Comparison of ENCODE assay signal across 2 cellular contexts in the genomic region with DNA sequence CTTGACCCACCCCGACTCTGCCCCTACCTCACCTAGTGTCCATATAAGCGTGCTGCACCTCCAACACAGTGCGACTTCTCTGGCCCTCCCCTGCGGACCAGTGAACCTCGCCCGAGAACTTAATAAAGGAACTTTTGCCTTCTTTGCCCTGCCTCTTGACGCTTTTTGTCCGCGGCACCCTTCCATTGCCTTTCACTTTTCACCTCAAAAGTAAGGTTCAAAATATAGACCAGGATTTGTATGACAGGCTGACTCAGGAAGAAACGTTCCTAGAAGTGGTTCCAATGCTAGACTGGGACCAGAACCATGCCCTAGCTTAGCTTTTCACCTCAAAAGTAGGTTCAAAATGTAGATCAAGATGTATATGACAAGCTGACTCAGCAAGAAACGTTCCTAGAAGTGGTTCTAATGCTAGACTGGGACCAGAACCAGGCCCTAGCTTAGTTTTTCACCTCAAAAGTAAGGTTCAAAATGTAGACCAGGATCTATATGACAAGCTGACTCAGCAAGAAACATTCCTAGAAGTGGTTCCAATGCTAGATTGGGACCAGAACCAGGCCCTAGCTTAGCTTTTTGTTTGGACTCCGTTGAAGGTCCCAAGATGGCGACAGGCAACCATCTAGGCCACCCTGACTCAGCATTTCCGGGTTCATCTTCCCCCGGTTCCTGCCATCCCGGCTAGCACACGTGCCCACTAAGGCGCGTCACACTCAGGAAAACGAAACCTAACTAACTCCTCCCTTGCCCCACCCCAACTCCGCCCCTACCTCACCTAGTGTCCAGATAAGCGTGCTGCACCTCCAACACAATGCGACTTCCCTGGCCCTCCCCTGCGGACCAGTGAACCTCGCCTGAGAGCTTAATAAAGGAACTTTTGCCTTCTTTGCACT.
TF ChIP-seq lines count a peak whose summit lies in the region.

No MANE protein-coding gene starts in this region.

TF ChIP-seq in GM23338, 12 proteins besides CTCF, POLR2A, EP300 and RAD21:
- TF ChIP-seq, protein P1, sequence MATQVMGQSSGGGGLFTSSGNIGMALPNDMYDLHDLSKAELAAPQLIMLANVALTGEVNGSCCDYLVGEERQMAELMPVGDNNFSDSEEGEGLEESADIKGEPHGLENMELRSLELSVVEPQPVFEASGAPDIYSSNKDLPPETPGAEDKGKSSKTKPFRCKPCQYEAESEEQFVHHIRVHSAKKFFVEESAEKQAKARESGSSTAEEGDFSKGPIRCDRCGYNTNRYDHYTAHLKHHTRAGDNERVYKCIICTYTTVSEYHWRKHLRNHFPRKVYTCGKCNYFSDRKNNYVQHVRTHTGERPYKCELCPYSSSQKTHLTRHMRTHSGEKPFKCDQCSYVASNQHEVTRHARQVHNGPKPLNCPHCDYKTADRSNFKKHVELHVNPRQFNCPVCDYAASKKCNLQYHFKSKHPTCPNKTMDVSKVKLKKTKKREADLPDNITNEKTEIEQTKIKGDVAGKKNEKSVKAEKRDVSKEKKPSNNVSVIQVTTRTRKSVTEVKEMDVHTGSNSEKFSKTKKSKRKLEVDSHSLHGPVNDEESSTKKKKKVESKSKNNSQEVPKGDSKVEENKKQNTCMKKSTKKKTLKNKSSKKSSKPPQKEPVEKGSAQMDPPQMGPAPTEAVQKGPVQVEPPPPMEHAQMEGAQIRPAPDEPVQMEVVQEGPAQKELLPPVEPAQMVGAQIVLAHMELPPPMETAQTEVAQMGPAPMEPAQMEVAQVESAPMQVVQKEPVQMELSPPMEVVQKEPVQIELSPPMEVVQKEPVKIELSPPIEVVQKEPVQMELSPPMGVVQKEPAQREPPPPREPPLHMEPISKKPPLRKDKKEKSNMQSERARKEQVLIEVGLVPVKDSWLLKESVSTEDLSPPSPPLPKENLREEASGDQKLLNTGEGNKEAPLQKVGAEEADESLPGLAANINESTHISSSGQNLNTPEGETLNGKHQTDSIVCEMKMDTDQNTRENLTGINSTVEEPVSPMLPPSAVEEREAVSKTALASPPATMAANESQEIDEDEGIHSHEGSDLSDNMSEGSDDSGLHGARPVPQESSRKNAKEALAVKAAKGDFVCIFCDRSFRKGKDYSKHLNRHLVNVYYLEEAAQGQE (IDR thresholded peaks at IDR 0.05; ENCODE audit: unreplicated experiment) = no peak
- TF ChIP-seq EZH2 (IDR thresholded peaks at IDR 0.05; ENCODE audit: low read depth, unreplicated experiment) (no peak), POLR2AphosphoS5 (IDR thresholded peaks at IDR 0.05; ENCODE audit: low read depth) (no peak), CREB1 (CRISPR knock-in tag; IDR thresholded peaks at IDR 0.05; ENCODE audit: low read depth) (no peak), JUNB (IDR thresholded peaks at IDR 0.05; ENCODE audit: unreplicated experiment) (no peak)
- TF ChIP-seq, protein P2, sequence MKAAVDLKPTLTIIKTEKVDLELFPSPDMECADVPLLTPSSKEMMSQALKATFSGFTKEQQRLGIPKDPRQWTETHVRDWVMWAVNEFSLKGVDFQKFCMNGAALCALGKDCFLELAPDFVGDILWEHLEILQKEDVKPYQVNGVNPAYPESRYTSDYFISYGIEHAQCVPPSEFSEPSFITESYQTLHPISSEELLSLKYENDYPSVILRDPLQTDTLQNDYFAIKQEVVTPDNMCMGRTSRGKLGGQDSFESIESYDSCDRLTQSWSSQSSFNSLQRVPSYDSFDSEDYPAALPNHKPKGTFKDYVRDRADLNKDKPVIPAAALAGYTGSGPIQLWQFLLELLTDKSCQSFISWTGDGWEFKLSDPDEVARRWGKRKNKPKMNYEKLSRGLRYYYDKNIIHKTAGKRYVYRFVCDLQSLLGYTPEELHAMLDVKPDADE (IDR thresholded peaks at IDR 0.05) = no peak

TF ChIP-seq in HEK293, 187 proteins besides CTCF, POLR2A, EP300 and RAD21 (continued from another document):
- TF ChIP-seq, protein P3, sequence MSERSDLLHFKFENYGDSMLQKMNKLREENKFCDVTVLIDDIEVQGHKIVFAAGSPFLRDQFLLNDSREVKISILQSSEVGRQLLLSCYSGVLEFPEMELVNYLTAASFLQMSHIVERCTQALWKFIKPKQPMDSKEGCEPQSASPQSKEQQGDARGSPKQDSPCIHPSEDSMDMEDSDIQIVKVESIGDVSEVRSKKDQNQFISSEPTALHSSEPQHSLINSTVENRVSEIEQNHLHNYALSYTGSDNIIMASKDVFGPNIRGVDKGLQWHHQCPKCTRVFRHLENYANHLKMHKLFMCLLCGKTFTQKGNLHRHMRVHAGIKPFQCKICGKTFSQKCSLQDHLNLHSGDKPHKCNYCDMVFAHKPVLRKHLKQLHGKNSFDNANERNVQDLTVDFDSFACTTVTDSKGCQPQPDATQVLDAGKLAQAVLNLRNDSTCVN (tag by site-specific recombination; optimal IDR thresholded peaks at IDR 0.05) = no peak
- no peak for TF ChIP-seq ZSCAN23 (tag by site-specific recombination; IDR thresholded peaks at IDR 0.05)
